9 cellular contexts compared by ENCODE assay signal in the genomic region with DNA sequence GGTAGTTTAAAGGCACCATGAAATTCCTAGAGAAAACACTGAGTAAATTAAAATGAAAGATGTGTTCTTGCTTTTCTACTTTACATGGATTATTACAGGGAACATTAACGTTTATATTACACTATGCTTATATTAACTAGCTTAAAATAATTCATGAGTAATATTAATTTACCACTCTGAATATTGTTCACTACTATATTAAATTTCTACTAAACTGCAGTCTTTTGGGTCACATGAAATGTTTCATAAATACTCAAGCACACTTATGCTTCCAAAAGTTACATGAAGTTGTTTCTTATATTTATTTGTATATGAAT. TPM values are rescaled to one million over a fixed set of nuclear protein-coding genes. Genes with fewer than 3 reads are reported as not detected.
DNase-seq lines count a peak whose midpoint lies in the region; ATAC-seq and TF ChIP-seq lines count a peak whose summit lies in the region.
"Had no signal": no experiment of that assay in that cellular context is flagged by ENCODE, and none has a peak within 500 bp of the region (broad histone marks: within the 10 kb centered on the region; RNA-seq: fewer than 3 reads in every experiment).

No MANE protein-coding gene starts in this region.

- H3K27ac Mint-ChIP-seq in activated CD4-positive, alpha-beta T cell treated with anti-CD3 and anti-CD28 coated beads, Interleukin-2, amount 10 ng/mL, durations not matched to agents 7 days and 5 days = peak overlapping the region; percentile 98
- peak overlapping the region; percentile 95 for H3K27ac Mint-ChIP-seq in activated naive CD8-positive, alpha-beta T cell treated with anti-CD3 and anti-CD28 coated beads for 36 hours

- CTCF ChIA-PET in activated CD4-positive, alpha-beta T cell treated with anti-CD3 and anti-CD28 coated beads, Interleukin-2, amount 10 ng/mL, durations not matched to agents 7 days and 5 days (lab: Charles Lee) = interaction anchor here (0.9 kb wide), 1 partner anchor 69 kb away, joined by 3 read pairs; no protein-coding TSS in a partner anchor

- ATAC-seq in lower lobe of right lung (no peak), thoracic aorta (ENCODE audit: insufficient number of reproducible peaks, low FRiP score, low read depth) (no peak), GM18498 (IDR thresholded peaks at IDR 0.05; ENCODE audit: unreplicated experiment) (no peak), GM21390 (IDR thresholded peaks at IDR 0.05; ENCODE audit: unreplicated experiment) (no peak)

- H3K9me3 ChIP-seq in lower lobe of right lung (no peaks in the 10 kb centered on the region), thoracic aorta (no peaks in the 10 kb centered on the region)
- H3K9me3 ChIP-seq: MG63 had no signal

- no peak for TF ChIP-seq CTCF in lower lobe of right lung (IDR thresholded peaks at IDR 0.05)
- no peak for TF ChIP-seq CTCF in thoracic aorta (IDR thresholded peaks at IDR 0.05)

- peak overlapping the region; percentile 86 for H3K27ac ChIP-seq in lower lobe of right lung
- H3K27ac ChIP-seq in thoracic aorta = peak overlapping the region; percentile 43 to 84

- H3K4me3 ChIP-seq in lower lobe of right lung (peak overlapping the region; percentile 20), thoracic aorta (peak overlapping the region; percentile 43)
- H3K4me3 ChIP-seq: MG63 had no signal

- H3K9me3 Mint-ChIP-seq in activated CD4-positive, alpha-beta T cell treated with anti-CD3 and anti-CD28 coated beads, Interleukin-2, amount 10 ng/mL, durations not matched to agents 7 days and 5 days = no peaks in the 10 kb centered on the region
- peaks cover 2% of the 10 kb centered on the region for H3K9me3 Mint-ChIP-seq in activated naive CD8-positive, alpha-beta T cell treated with anti-CD3 and anti-CD28 coated beads for 36 hours

- POLR2A ChIA-PET in activated CD4-positive, alpha-beta T cell treated with anti-CD3 and anti-CD28 coated beads, Interleukin-2, amount 10 ng/mL, durations not matched to agents 7 days and 5 days (lab: Charles Lee) = no interaction called here

- peaks cover 49% of the 10 kb centered on the region for H3K4me1 ChIP-seq in lower lobe of right lung
- H3K4me1 ChIP-seq in thoracic aorta (ENCODE audit: control insufficient read depth in 1 of 2, low read depth in 2 of 2) = peaks cover 10 to 31% of the 10 kb centered on the region in 2 donors

- peaks cover 59% of the 10 kb centered on the region for H3K4me1 Mint-ChIP-seq in activated CD4-positive, alpha-beta T cell treated with anti-CD3 and anti-CD28 coated beads, Interleukin-2, amount 10 ng/mL, durations not matched to agents 7 days and 5 days
- peaks cover 41% of the 10 kb centered on the region for H3K4me1 Mint-ChIP-seq in activated naive CD8-positive, alpha-beta T cell treated with anti-CD3 and anti-CD28 coated beads for 36 hours

- no peak for DNase-seq in activated CD4-positive, alpha-beta T cell treated with anti-CD3 and anti-CD28 coated beads, Interleukin-2, amount 10 ng/mL, durations not matched to agents 7 days and 5 days
- DNase-seq in activated CD4-positive, alpha-beta T cell treated with anti-CD3 and anti-CD28 coated beads for 4 hours = no peak
- DNase-seq in activated naive CD8-positive, alpha-beta T cell treated with anti-CD3 and anti-CD28 coated beads for 36 hours = no peak
- DNase-seq in lower lobe of right lung (no peak), thoracic aorta (ENCODE audit: low spot score) (no peak), Ammon's horn (ENCODE audit: low spot score) (no peak)

- H3K27me3 ChIP-seq in lower lobe of right lung (ENCODE audit: low read depth) (no peaks in the 10 kb centered on the region), thoracic aorta (replicated peaks; ENCODE audit: insufficient read depth) (no peaks in the 10 kb centered on the region)
- H3K27me3 ChIP-seq: MG63 had no signal

- intact Hi-C loops in lower lobe of right lung (cut with DNase I) = no loop called here

- H3K36me3 ChIP-seq in lower lobe of right lung = no peaks in the 10 kb centered on the region
- no peaks in the 10 kb centered on the region for H3K36me3 ChIP-seq in thoracic aorta
- H3K36me3 ChIP-seq: MG63 had no signal

- H3K4me3 Mint-ChIP-seq in activated CD4-positive, alpha-beta T cell treated with anti-CD3 and anti-CD28 coated beads, Interleukin-2, amount 10 ng/mL, durations not matched to agents 7 days and 5 days = peak overlapping the region; percentile 53
- peak overlapping the region; percentile 47 for H3K4me3 Mint-ChIP-seq in activated naive CD8-positive, alpha-beta T cell treated with anti-CD3 and anti-CD28 coated beads for 36 hours

- H3K36me3 Mint-ChIP-seq in activated CD4-positive, alpha-beta T cell treated with anti-CD3 and anti-CD28 coated beads, Interleukin-2, amount 10 ng/mL, durations not matched to agents 7 days and 5 days (ENCODE audit: low read depth) = peaks cover 11% of the 10 kb centered on the region
- H3K36me3 Mint-ChIP-seq in activated naive CD8-positive, alpha-beta T cell treated with anti-CD3 and anti-CD28 coated beads for 36 hours = peaks cover 5% of the 10 kb centered on the region

- peaks cover 2% of the 10 kb centered on the region for H3K27me3 Mint-ChIP-seq in activated CD4-positive, alpha-beta T cell treated with anti-CD3 and anti-CD28 coated beads, Interleukin-2, amount 10 ng/mL, durations not matched to agents 7 days and 5 days
- peaks cover 3% of the 10 kb centered on the region for H3K27me3 Mint-ChIP-seq in activated naive CD8-positive, alpha-beta T cell treated with anti-CD3 and anti-CD28 coated beads for 36 hours

RNA-seq across cellular contexts. Expression of a gene that starts 3.4 kb away (rescaled TPM):
- total RNA-seq in activated CD4-positive, alpha-beta T cell treated with anti-CD3 and anti-CD28 coated beads, Interleukin-2, amount 10 ng/mL, durations not matched to agents 7 days and 5 days = 10 to 100 TPM; 50.5 to 55.4 TPM
- 10 to 100 TPM; 55.6 to 57.0 TPM for total RNA-seq in activated naive CD8-positive, alpha-beta T cell treated with anti-CD3 and anti-CD28 coated beads for 36 hours
- 64.5 TPM for total RNA-seq in lower lobe of right lung
- total RNA-seq in thoracic aorta = 10 to 100 TPM; 65.4 to 80.4 TPM

RNA-seq across cellular contexts. Expression of a gene that starts 5.2 kb away (rescaled TPM):
- total RNA-seq in activated CD4-positive, alpha-beta T cell treated with anti-CD3 and anti-CD28 coated beads, Interleukin-2, amount 10 ng/mL, durations not matched to agents 7 days and 5 days = 10 to 100 TPM; 27.4 to 30.6 TPM
- total RNA-seq in activated naive CD8-positive, alpha-beta T cell treated with anti-CD3 and anti-CD28 coated beads for 36 hours = 10 to 100 TPM; 35.6 to 38.3 TPM
- total RNA-seq in lower lobe of right lung (26.2 TPM), thoracic aorta (100 to 1,000 TPM in 1 of 2 donors, 10 to 100 TPM in 1; 57.9 to 161 TPM)
